ENCODE assay signal across 23 cellular contexts in the genomic region with DNA sequence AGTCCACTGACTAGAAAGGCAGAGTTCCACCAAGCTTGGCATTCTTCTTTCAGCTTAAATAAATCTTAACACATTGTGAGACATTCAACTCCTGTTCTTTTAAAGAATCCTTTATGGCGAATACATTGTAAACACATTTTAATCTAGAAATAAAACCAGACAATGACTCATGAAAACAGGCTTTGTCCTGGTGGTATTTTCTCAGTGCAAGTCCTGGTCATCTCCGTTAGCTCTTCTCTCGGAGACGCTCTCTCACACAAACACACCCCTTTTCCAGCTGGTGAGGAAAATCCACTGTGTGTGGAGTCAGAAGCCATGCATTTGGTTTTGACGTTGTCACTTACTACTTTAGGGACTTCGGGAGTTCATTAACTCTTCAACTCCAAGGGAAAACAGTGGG.
A peak's percentile ranks its signal among the peaks of the same experiment; 100 is the strongest.
DNase-seq lines count a peak whose midpoint lies in the region; ATAC-seq and TF ChIP-seq lines count a peak whose summit lies in the region.
"Had no signal": no experiment of that assay in that cellular context is flagged by ENCODE, and none has a peak within 500 bp of the region (broad histone marks: within the 10 kb centered on the region; RNA-seq: fewer than 3 reads in every experiment).

No MANE protein-coding gene starts in this region.

- TF ChIP-seq CTCF in fibroblast of villous mesenchyme (IDR thresholded peaks at IDR 0.05; ENCODE audit: insufficient read depth, low read depth, low read length) (no peak), lower leg skin (IDR thresholded peaks at IDR 0.05) (no peak)

- no peak for ATAC-seq in GM21786 (IDR thresholded peaks at IDR 0.05; ENCODE audit: unreplicated experiment)
- ATAC-seq: activated CD8-positive, alpha-beta T cell treated with anti-CD3 and anti-CD28 coated beads for 36 hours; activated T-cell treated with anti-CD3 and anti-CD28 coated beads, Interleukin-2, amount 50 U/mL, for 4 hours; stimulated activated naive CD8-positive, alpha-beta T cell treated with anti-CD3 and anti-CD28 coated beads, Interleukin-15, amount 100 ng/mL, for 72 hours had no signal

- peak; percentile 64 for DNase-seq in HCEC 1CT
- DNase-seq in astrocyte of the hippocampus (ENCODE audit: low read depth, low spot score), result peak; percentile 57
- peak; percentile 59 for DNase-seq in fibroblast of villous mesenchyme (ENCODE audit: low read depth)
- DNase-seq in skeletal muscle cell (ENCODE audit: low read depth), result peak; percentile 27
- DNase-seq in NCI-H524 treated with DMSO at 0.1 percent for 48 hours (lab: John Stamatoyannopoulos, UW), result no peak
- no peak for DNase-seq in lower leg skin (ENCODE audit: low spot score in 2 of 2)
- DNase-seq: activated CD8-positive, alpha-beta T cell treated with anti-CD3 and anti-CD28 coated beads for 36 hours; activated naive CD4-positive, alpha-beta T cell treated with anti-CD3 and anti-CD28 coated beads, Interleukin-2, amount 10 ng/mL, durations not matched to agents 7 days and 5 days; activated T-cell treated with anti-CD3 and anti-CD28 coated beads, Interleukin-2, amount 50 U/mL, for 4 hours; COR-L47; H9; Karpas-422; NCI-H1105; NCI-H2107; NCI-H510A; posterior cingulate gyrus; RPMI8226; spleen; stimulated activated CD4-positive, alpha-beta T cell treated with anti-CD3 and anti-CD28 coated beads, Interleukin-4, amount 100 ng/mL, for 24 hours; stimulated activated naive CD8-positive, alpha-beta T cell treated with anti-CD3 and anti-CD28 coated beads, Interleukin-15, amount 100 ng/mL, for 72 hours had no signal

- no peak for TF ChIP-seq POLR2A in lower leg skin (IDR thresholded peaks at IDR 0.05)

- H3K4me3 ChIP-seq in fibroblast of villous mesenchyme (ENCODE audit: low read depth, low read length) (no peak overlapping the region), skeletal muscle cell (ENCODE audit: low read depth, low read length) (no peak overlapping the region), lower leg skin (ENCODE audit: low read depth, poor library complexity, severe bottlenecking) (no peak overlapping the region)
- H3K4me3 ChIP-seq: ascending aorta, coronary artery, spleen had no signal

- intact Hi-C loops in lower leg skin (cut with DNase I; ENCODE audit: low total_unique reads), result no loop called here

- WGBS in lower leg skin, 2 donors, result 90 to 93% methylated on average over 6 of the region's 6 CpGs

Comparison
In these comparisons a context has a peak if more than half of its experiments do, and no peak if none do; other contexts are left out.
1. DNase-seq: peak in HCEC 1CT (single experiment), astrocyte of the hippocampus (single experiment), fibroblast of villous mesenchyme (single experiment) and skeletal muscle cell (single experiment); none in NCI-H524 treated with DMSO at 0.1 percent for 48 hours (single experiment) and lower leg skin (0 of 2).